ENCODE assay signal across 27 cellular contexts in the genomic region with DNA sequence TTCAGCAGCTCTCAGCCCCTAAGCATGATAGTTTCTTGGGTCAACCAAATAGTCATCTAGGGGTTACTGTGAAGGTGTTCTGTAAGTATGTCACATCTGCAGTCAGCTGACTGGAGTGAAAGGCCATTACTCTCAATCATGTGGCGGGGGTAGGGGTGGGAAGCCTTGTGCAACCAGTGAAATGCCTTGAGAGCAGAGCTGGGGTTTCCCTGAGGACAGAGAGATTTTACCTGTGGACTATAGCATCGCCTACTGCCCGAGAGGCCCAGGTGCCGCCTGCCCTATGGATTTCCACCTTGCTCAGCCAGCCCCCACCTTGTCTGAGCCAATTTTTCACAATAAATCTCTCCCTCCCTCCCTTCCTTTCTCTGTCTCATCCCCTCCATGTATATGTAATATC. TPM values are rescaled to one million over a fixed set of nuclear protein-coding genes. Genes with fewer than 3 reads are reported as not detected.
DNase-seq lines count a peak whose midpoint lies in the region; ATAC-seq and TF ChIP-seq lines count a peak whose summit lies in the region.
"Had no signal": no experiment of that assay in that cellular context is flagged by ENCODE, and none has a peak within 500 bp of the region (broad histone marks: within the 10 kb centered on the region; RNA-seq: fewer than 3 reads in every experiment).

No MANE protein-coding gene starts in this region.

- no peaks in the 10 kb centered on the region for H3K27me3 ChIP-seq in hepatocyte
- H3K27me3 ChIP-seq: BLaER1 treated with 17β-estradiol and CSF1 and Interleukin-3, amounts not matched to agents 10 nM and 100 nM had no signal

- H3K36me3 ChIP-seq in hepatocyte (replicated peaks; ENCODE audit: insufficient read depth, low read depth) = no peaks in the 10 kb centered on the region
- H3K36me3 ChIP-seq: BLaER1 treated with 17β-estradiol and CSF1 and Interleukin-3, amounts not matched to agents 10 nM and 100 nM had no signal

- H3K27ac Mint-ChIP-seq in memory B cell = peak overlapping the region; percentile 68

- no peaks in the 10 kb centered on the region for H3K4me1 ChIP-seq in hepatocyte (ENCODE audit: insufficient read depth)

- H3K9me3 ChIP-seq in hepatocyte (ENCODE audit: low read depth) = no peaks in the 10 kb centered on the region
- H3K9me3 ChIP-seq: SK-N-SH had no signal

- H4K20me1 ChIP-seq in hepatocyte (ENCODE audit: insufficient read depth, poor library complexity, severe bottlenecking) = no peaks in the 10 kb centered on the region
- H4K20me1 ChIP-seq: BLaER1 treated with 17β-estradiol and CSF1 and Interleukin-3, amounts not matched to agents 10 nM and 100 nM had no signal

- H3K27ac ChIP-seq in hepatocyte = no peak overlapping the region
- H3K27ac ChIP-seq: 22Rv1; BLaER1 treated with 17β-estradiol and CSF1 and Interleukin-3, amounts not matched to agents 10 nM and 100 nM; HL-60; PC-9; RWPE1 had no signal

- no peaks in the 10 kb centered on the region for H3K79me2 ChIP-seq in hepatocyte

- H3K27me3 Mint-ChIP-seq in memory B cell = peaks cover 3% of the 10 kb centered on the region
- H3K27me3 Mint-ChIP-seq: CD4-positive, alpha-beta memory T cell had no signal

- peak; percentile 8 for TF ChIP-seq CTCF in hepatocyte (IDR thresholded peaks at IDR 0.05; ENCODE audit: poor library complexity)

- H2AFZ ChIP-seq in hepatocyte = no peak overlapping the region
- H2AFZ ChIP-seq: PC-9 had no signal

- H3K9me3 Mint-ChIP-seq in memory B cell = no peaks in the 10 kb centered on the region

- ATAC-seq in Right ventricle myocardium inferior (no peak), left cardiac atrium (no peak), memory B cell (ENCODE audit: low read depth) (no peak), GM21786 (IDR thresholded peaks at IDR 0.05; ENCODE audit: unreplicated experiment) (no peak)

- no peaks in the 10 kb centered on the region for H3K9me2 ChIP-seq in hepatocyte (replicated peaks; ENCODE audit: insufficient read depth)
- H3K9me2 ChIP-seq: SK-N-SH had no signal

- DNase-seq in Right ventricle myocardium inferior (ENCODE audit: missing footprints) = peak; percentile 32
- DNase-seq in left cardiac atrium = no peak
- peak; percentile 43 for DNase-seq in hepatocyte (ENCODE audit: low spot score)
- DNase-seq in memory B cell (ENCODE audit: low spot score in 2 of 2) = no peak
- no peak for DNase-seq in NCI-H526 treated with DMSO at 0.1 percent for 48 hours (lab: John Stamatoyannopoulos, UW)
- DNase-seq in G401 (ENCODE audit: low spot score) = no peak
- DNase-seq in NCI-H2107 (lab: John Stamatoyannopoulos, UW) = no peak
- DNase-seq: ACHN; CD4-positive, alpha-beta memory T cell; GF-D8; GOT3; HCEC 1CT; KG1; NCI-H1092; NCI-H1436; NCI-H187 treated with DMSO at 0.1 percent for 48 hours; NCI-H510A; NCI-H748 treated with DMSO at 0.1 percent for 48 hours; PC-9; SIG-M5; SK-N-SH had no signal

- intact Hi-C loops in Right ventricle myocardium inferior (cut with DNase I) = no loop called here
- intact Hi-C loops in left cardiac atrium (cut with DNase I) = no loop called here

- H3K4me1 Mint-ChIP-seq in memory B cell = no peaks in the 10 kb centered on the region

- H3K4me3 Mint-ChIP-seq in memory B cell = no peak overlapping the region
- H3K4me3 Mint-ChIP-seq: CD4-positive, alpha-beta memory T cell had no signal

- H3K36me3 Mint-ChIP-seq in memory B cell = no peaks in the 10 kb centered on the region
- H3K36me3 Mint-ChIP-seq: CD4-positive, alpha-beta memory T cell had no signal

- in situ Hi-C loops in G401 (cut with HindIII; ENCODE audit: low sequenced_read_pairs) = no loop called here

- WGBS in hepatocyte (ENCODE audit: low lambda C conversion rate, missing lambda C conversion rate) = 89% methylated on average over 4 of the region's 4 CpGs

- H3K4me2 ChIP-seq in hepatocyte = no peak overlapping the region
- H3K4me2 ChIP-seq: BLaER1 treated with 17β-estradiol and CSF1 and Interleukin-3, amounts not matched to agents 10 nM and 100 nM; PC-9; SK-N-SH had no signal

- H3K4me3 ChIP-seq in hepatocyte = no peak overlapping the region
- H3K4me3 ChIP-seq: BLaER1 treated with 17β-estradiol and CSF1 and Interleukin-3, amounts not matched to agents 10 nM and 100 nM; PC-9 had no signal

RNA-seq across cellular contexts. Expression of gene KLF11, which starts 20.9 kb away (rescaled TPM):
- total RNA-seq in Right ventricle myocardium inferior (28.2 TPM), left cardiac atrium (10 to 100 TPM; 21.7 to 32.0 TPM), hepatocyte (8.6 and 11.3 TPM in 2 replicates)
- polyA plus RNA-seq in hepatocyte = 7.7 and 10.2 TPM in 2 replicates
- total RNA-seq in G401 (2014; rRNA removed; shearing (Covaris generic)) = 4.4 and 6.9 TPM in 2 replicates

RNA-seq across cellular contexts. Expression of gene CYS1, which starts 57.7 kb away (rescaled TPM):
- 3.2 TPM for total RNA-seq in Right ventricle myocardium inferior
- total RNA-seq in left cardiac atrium = 1 to 10 TPM; 3.5 to 4.1 TPM
- total RNA-seq in hepatocyte = 1.6 and 2.9 TPM in 2 replicates
- 0.62 and 2.7 TPM in 2 replicates for polyA plus RNA-seq in hepatocyte
- total RNA-seq in G401 (2014; rRNA removed; shearing (Covaris generic)) = 11.2 and 14.1 TPM in 2 replicates
- total RNA-seq: CD4-positive, alpha-beta memory T cell; HT-29 had no signal
- polyA plus RNA-seq: CD4-positive, alpha-beta memory T cell had no signal

Comparison
In these comparisons a context has a peak if more than half of its experiments do, and no peak if none do; other contexts are left out.
1. DNase-seq: peak in Right ventricle myocardium inferior (single experiment) and hepatocyte (single experiment); none in left cardiac atrium (single experiment), memory B cell (0 of 2), NCI-H526 treated with DMSO at 0.1 percent for 48 hours (single experiment), G401 (single experiment) and NCI-H2107 (single experiment).